In the genomic region with DNA sequence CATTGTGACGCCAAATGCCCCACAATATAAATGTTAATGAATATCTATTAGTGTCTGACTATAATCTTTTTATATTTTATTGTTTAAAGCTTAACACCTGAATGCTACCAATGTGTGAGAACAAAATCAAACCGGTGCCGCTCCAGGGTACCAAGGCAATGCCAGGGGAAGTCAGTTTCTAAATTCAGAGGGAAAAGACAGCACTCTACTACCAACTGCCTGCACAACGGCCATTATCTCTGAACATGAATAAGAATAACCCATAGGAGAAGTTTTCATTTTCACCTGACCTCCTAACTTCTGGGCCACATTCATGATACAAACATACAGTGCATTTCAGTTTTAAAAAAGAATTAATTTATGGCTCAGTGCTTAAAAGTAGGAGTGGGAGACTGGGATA, we compare ENCODE assay signal across 20 cellular contexts.
"Had no signal": no experiment of that assay in that cellular context is flagged by ENCODE, and none has a peak within 500 bp of the region (broad histone marks: within the 10 kb centered on the region; RNA-seq: fewer than 3 reads in every experiment).

No MANE protein-coding gene starts in this region.

- H3K36me3 ChIP-seq: ovary, right atrium auricular region, tibial artery, upper lobe of left lung, uterus had no signal

- H3K4me2 ChIP-seq: smooth muscle cell had no signal

- H3K9me3 Mint-ChIP-seq: neural crest cell; stimulated activated naive CD8-positive, alpha-beta T cell treated with anti-CD3 and anti-CD28 coated beads, Interleukin-15, Interleukin-2, amounts not matched to agents 100 ng/mL and 50 ng/mL, for 24 hours had no signal

- H3K4me3 Mint-ChIP-seq: endodermal cell; natural killer cell; neural crest cell; stimulated activated naive CD8-positive, alpha-beta T cell treated with anti-CD3 and anti-CD28 coated beads, Interleukin-15, Interleukin-2, amounts not matched to agents 100 ng/mL and 50 ng/mL, for 24 hours had no signal

- FAIRE-seq: endothelial cell of umbilical vein, kidney had no signal

- DNase-seq: effector CD4-positive, alpha-beta T cell; endodermal cell; erythroblast; foreskin keratinocyte; kidney; left colon; mammary epithelial cell; natural killer cell; nucleus accumbens; ovary; stimulated activated CD4-positive, alpha-beta T cell treated with anti-CD3 and anti-CD28 coated beads, Interleukin-2, amount 100 ng/mL, for 48 hours; tibial artery; upper lobe of left lung; uterus had no signal

- H3K9me3 ChIP-seq: ovary, right atrium auricular region, tibial artery, upper lobe of left lung, uterus had no signal

- H3K27me3 Mint-ChIP-seq: stimulated activated naive CD8-positive, alpha-beta T cell treated with anti-CD3 and anti-CD28 coated beads, Interleukin-15, Interleukin-2, amounts not matched to agents 100 ng/mL and 50 ng/mL, for 24 hours had no signal

- ATAC-seq: foreskin keratinocyte, natural killer cell had no signal

- H3K27ac Mint-ChIP-seq: endodermal cell; natural killer cell; stimulated activated naive CD8-positive, alpha-beta T cell treated with anti-CD3 and anti-CD28 coated beads, Interleukin-15, Interleukin-2, amounts not matched to agents 100 ng/mL and 50 ng/mL, for 24 hours had no signal

- H3K27ac ChIP-seq: coronary artery, foreskin keratinocyte, ovary, right atrium auricular region, tibial artery, upper lobe of left lung, uterus had no signal

- H3K4me3 ChIP-seq: coronary artery, ovary, right atrium auricular region, smooth muscle cell, tibial artery, upper lobe of left lung, uterus had no signal

- H3K27me3 ChIP-seq: foreskin keratinocyte, ovary, right atrium auricular region, tibial artery, upper lobe of left lung, uterus had no signal

- H3K36me3 Mint-ChIP-seq: natural killer cell had no signal

- H3K4me1 ChIP-seq: tibial artery had no signal
